Comparison of ENCODE assay signal across 25 cellular contexts in the genomic region with DNA sequence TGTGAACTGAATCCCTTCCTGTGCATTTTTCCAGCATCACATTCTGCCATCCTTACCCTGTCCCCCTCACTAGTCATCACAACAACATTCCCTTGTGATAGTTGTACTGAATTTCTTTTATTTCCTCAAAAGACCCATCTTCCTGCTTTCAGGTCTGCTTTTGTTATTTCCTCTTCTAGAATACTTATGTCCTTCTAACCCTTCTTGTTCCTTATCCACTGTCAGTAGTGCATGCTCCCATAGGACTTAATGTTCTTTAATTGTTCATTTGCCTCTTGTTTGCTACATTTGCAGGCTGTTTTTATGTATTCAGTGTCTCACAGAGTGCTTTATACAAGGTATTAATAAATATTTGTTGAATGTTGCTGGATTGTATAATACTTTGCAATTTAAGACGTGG.
"Had no signal": no experiment of that assay in that cellular context is flagged by ENCODE, and none has a peak within 500 bp of the region (broad histone marks: within the 10 kb centered on the region; RNA-seq: fewer than 3 reads in every experiment).

No MANE protein-coding gene starts in this region.

- H3K4me1 ChIP-seq: ascending aorta, body of pancreas had no signal

- H3K36me3 ChIP-seq: ascending aorta had no signal

- H3K4me3 ChIP-seq: ascending aorta, body of pancreas, PC-9 had no signal

- H3K9me3 ChIP-seq: body of pancreas had no signal

- ATAC-seq: activated CD8-positive, alpha-beta memory T cell treated with anti-CD3 and anti-CD28 coated beads, Interleukin-2, amount 10 ng/mL, durations not matched to agents 7 days and 5 days; activated naive CD4-positive, alpha-beta T cell treated with anti-CD3 and anti-CD28 coated beads, Interleukin-2, amount 50 U/mL, for 72 hours; activated naive CD8-positive, alpha-beta T cell treated with anti-CD3 and anti-CD28 coated beads, Interleukin-2, amount 50 U/mL, for 24 hours; body of pancreas had no signal

- H3K4me2 ChIP-seq: PC-9 had no signal

- DNase-seq: activated B cell treated with CpG ODN at 0.5 μM for 24 hours; activated CD4-positive, alpha-beta T cell treated with anti-CD3 and anti-CD28 coated beads for 1 hour; activated CD4-positive, alpha-beta T cell treated with anti-CD3 and anti-CD28 coated beads, Interleukin-2, amount 10 ng/mL, durations not matched to agents 24 days and 14 days; activated CD4-positive, alpha-beta T cell treated with anti-CD3 and anti-CD28 coated beads, Interleukin-2, amount 50 U/mL, for 48 hours; activated CD8-positive, alpha-beta memory T cell treated with anti-CD3 and anti-CD28 coated beads, Interleukin-2, amount 10 ng/mL, durations not matched to agents 7 days and 5 days; activated effector memory CD4-positive, alpha-beta T cell treated with anti-CD3 and anti-CD28 coated beads, Interleukin-2, amount 50 U/mL, for 16 hours; activated naive CD4-positive, alpha-beta T cell treated with Interleukin-2 at 50 U/mL for 16 hours; activated naive CD8-positive, alpha-beta T cell treated with anti-CD3 and anti-CD28 coated beads, Interleukin-2, amount 50 U/mL, for 24 hours; activated T-cell treated with anti-CD3 and anti-CD28 coated beads, Interleukin-2, amount 50 U/mL, for 24 hours; amniotic stem cell; body of pancreas; central memory CD4-positive, alpha-beta T cell; KG1; NCI-H1105 treated with DMSO at 0.1 percent for 48 hours; NCI-H1436 treated with DMSO at 0.1 percent for 48 hours; NCI-H187; NCI-H2081 treated with DMSO at 0.1 percent for 48 hours; NCI-H446 treated with DMSO at 0.1 percent for 48 hours; NCI-H524 treated with DMSO at 0.1 percent for 48 hours; NCI-H82; PC-9; SHP77 treated with DMSO at 0.1 percent for 48 hours had no signal

- H3K27ac ChIP-seq: ascending aorta, body of pancreas, PC-9 had no signal

- H3K27me3 ChIP-seq: ascending aorta, body of pancreas had no signal

- FAIRE-seq: bronchial epithelial cell had no signal

- H2AFZ ChIP-seq: PC-9 had no signal
